1 cellular context compared by ENCODE assay signal in genomic region chr22:43186272-43187170, GRCh38.
TF ChIP-seq lines count a peak whose summit lies in the region.

TSS of gene TTLL12 (minus strand) at chr22:43187134. CDS start at chr22:43187069, 65 bp downstream.

TF ChIP-seq in GM12878, 131 proteins besides CTCF, POLR2A, EP300 and RAD21 (continued from another document and continues in another):
- no peak for TF ChIP-seq HDAC6 (IDR thresholded peaks at IDR 0.05; ENCODE audit: unreplicated experiment)
- TF ChIP-seq RB1 (IDR thresholded peaks at IDR 0.05; ENCODE audit: borderline replicate concordance) = peak; percentile 73; the same call in 1 of the 2 replicates
- peak; percentile 84 for TF ChIP-seq BACH1 (IDR thresholded peaks at IDR 0.05; ENCODE audit: borderline replicate concordance)
- no peak for TF ChIP-seq ZBTB11 (CRISPR knock-in tag; IDR thresholded peaks at IDR 0.05)
- no peak for TF ChIP-seq USF2 (IDR thresholded peaks at IDR 0.05; ENCODE audit: borderline replicate concordance, low read depth, low read length)
- TF ChIP-seq DPF2 (IDR thresholded peaks at IDR 0.05) = peak; percentile 82; the same call in 1 of the 2 replicates
- TF ChIP-seq TARDBP (IDR thresholded peaks at IDR 0.05; ENCODE audit: borderline replicate concordance) = no peak
- TF ChIP-seq MTA3 (IDR thresholded peaks at IDR 0.05; ENCODE audit: borderline replicate concordance, low read length) = no peak
- no peak for TF ChIP-seq IKZF2 (IDR thresholded peaks at IDR 0.05)
- no peak for TF ChIP-seq MLLT1 (IDR thresholded peaks at IDR 0.05)
- peak; percentile 54; the same call in 1 of the 2 replicates for TF ChIP-seq ZNF217 (IDR thresholded peaks at IDR 0.05)
- no peak for TF ChIP-seq GABPA (IDR thresholded peaks at IDR 0.05; ENCODE audit: low read depth)
- TF ChIP-seq RCOR1 (conservative IDR thresholded peaks at IDR 0.05; ENCODE audit: low read depth, low read length) = no peak
- no peak for TF ChIP-seq SUZ12 (IDR thresholded peaks at IDR 0.05; ENCODE audit: unreplicated experiment)
- no peak for TF ChIP-seq NR2C1 (IDR thresholded peaks at IDR 0.05)
- TF ChIP-seq TCF3 (IDR thresholded peaks at IDR 0.05; ENCODE audit: borderline replicate concordance, insufficient read depth, low read depth, low read length) = no peak
- no peak for TF ChIP-seq USF1 (IDR thresholded peaks at IDR 0.05; ENCODE audit: borderline replicate concordance, extremely low read length, insufficient read depth, low read depth, low read length)
- no peak for TF ChIP-seq ZZZ3 (IDR thresholded peaks at IDR 0.05; ENCODE audit: control insufficient read depth, insufficient read length, low read depth)
- TF ChIP-seq HSF1 (IDR thresholded peaks at IDR 0.05; ENCODE audit: low read depth, low read length) = no peak
- TF ChIP-seq POU2F2 (IDR thresholded peaks at IDR 0.05; ENCODE audit: borderline replicate concordance, low read depth, low read length) = 0 out of 3 replicates have a peak, but pooled peaks have one; percentile 12
- TF ChIP-seq NR2C2 (IDR thresholded peaks at IDR 0.05; ENCODE audit: borderline replicate concordance, control insufficient read depth, insufficient read length, low read depth) = no peak
- no peak for TF ChIP-seq FOXM1 (IDR thresholded peaks at IDR 0.05; ENCODE audit: low read depth, low read length)
- no peak for TF ChIP-seq SREBF1 (IDR thresholded peaks at IDR 0.05; ENCODE audit: low read length)
- no peak for TF ChIP-seq RELB (IDR thresholded peaks at IDR 0.05; ENCODE audit: low read depth)
- no peak for TF ChIP-seq E4F1 (IDR thresholded peaks at IDR 0.05; ENCODE audit: borderline replicate concordance, partially characterized antibody)
- TF ChIP-seq PAX8 (IDR thresholded peaks at IDR 0.05) = no peak
- TF ChIP-seq RAD51 (IDR thresholded peaks at IDR 0.05) = no peak
- no peak for TF ChIP-seq SKIL (IDR thresholded peaks at IDR 0.05; ENCODE audit: low read depth, poor library complexity, severe bottlenecking)
- no peak for TF ChIP-seq BCL11A (IDR thresholded peaks at IDR 0.05; ENCODE audit: low read depth, low read length)
- no peak for TF ChIP-seq SMAD5 (IDR thresholded peaks at IDR 0.05; ENCODE audit: low read depth)
- TF ChIP-seq ZBED1 (IDR thresholded peaks at IDR 0.05; ENCODE audit: borderline replicate concordance) = no peak
- no peak for TF ChIP-seq ATF7 (IDR thresholded peaks at IDR 0.05; ENCODE audit: low read depth)
- peak; percentile 96 for TF ChIP-seq LARP7 (IDR thresholded peaks at IDR 0.05)
- no peak for TF ChIP-seq CBX3 (IDR thresholded peaks at IDR 0.05; ENCODE audit: borderline replicate concordance, low read depth)
- peak; percentile 90 for TF ChIP-seq GATAD2B (conservative IDR thresholded peaks at IDR 0.05; ENCODE audit: low read depth)
- TF ChIP-seq PML (IDR thresholded peaks at IDR 0.05; ENCODE audit: low read length) = no peak
- TF ChIP-seq IKZF1 (conservative IDR thresholded peaks at IDR 0.05) = peak; percentile 73
- TF ChIP-seq CBFB (IDR thresholded peaks at IDR 0.05; ENCODE audit: low read depth) = no peak
- peak; percentile 51; the same call in 1 of the 2 replicates for TF ChIP-seq ZNF24 (IDR thresholded peaks at IDR 0.05)
- TF ChIP-seq SREBF2 (IDR thresholded peaks at IDR 0.05; ENCODE audit: low read length) = no peak
- no peak for TF ChIP-seq ATF2 (IDR thresholded peaks at IDR 0.05; ENCODE audit: low read length)
- no peak for TF ChIP-seq CEBPB (IDR thresholded peaks at IDR 0.05; ENCODE audit: borderline replicate concordance in 1 of 2, low read depth in 2 of 2, low read length in 2 of 2)
- TF ChIP-seq SRF (IDR thresholded peaks at IDR 0.05; ENCODE audit: low read depth in 2 of 2, low read length in 2 of 2) = no peak
- TF ChIP-seq SIX5 (IDR thresholded peaks at IDR 0.05; ENCODE audit: low read depth, low read length, severe bottlenecking) = no peak
- TF ChIP-seq E2F4 (IDR thresholded peaks at IDR 0.05; ENCODE audit: low read depth, low read length) = no peak
- no peak for TF ChIP-seq BRCA1 (IDR thresholded peaks at IDR 0.05; ENCODE audit: low read depth, low read length)
- TF ChIP-seq PKNOX1 (IDR thresholded peaks at IDR 0.05) = no peak; the same call in 1 of the 2 replicates
